ENCODE assay signal across 13 cellular contexts in the genomic region with DNA sequence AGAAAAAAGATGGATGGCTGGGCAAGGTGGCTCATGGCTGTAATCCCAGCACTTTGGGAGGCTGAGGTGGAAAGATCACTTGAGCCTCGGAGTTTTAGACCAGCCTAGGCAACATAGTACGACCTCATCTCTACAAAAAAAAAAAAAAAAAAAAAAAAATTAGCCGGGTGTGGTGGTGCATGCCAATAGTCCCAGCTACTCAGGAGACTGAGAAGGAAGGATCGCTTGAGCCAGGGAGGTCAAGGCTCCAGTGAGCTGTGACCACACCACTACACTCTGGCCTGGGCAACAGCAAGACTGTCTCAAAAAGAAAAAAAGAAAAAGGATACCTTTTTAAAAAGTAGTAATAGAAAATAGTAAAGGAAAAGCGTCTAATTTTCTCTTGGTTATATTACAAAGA. TPM values are rescaled to one million over a fixed set of nuclear protein-coding genes. Genes with fewer than 3 reads are reported as not detected.
DNase-seq lines count a peak whose midpoint lies in the region; ATAC-seq and TF ChIP-seq lines count a peak whose summit lies in the region.
"Had no signal": no experiment of that assay in that cellular context is flagged by ENCODE, and none has a peak within 500 bp of the region (broad histone marks: within the 10 kb centered on the region; RNA-seq: fewer than 3 reads in every experiment).

No MANE protein-coding gene starts in this region.

- no peaks in the 10 kb centered on the region for H3K27me3 ChIP-seq in smooth muscle cell (ENCODE audit: low read depth)
- H3K27me3 ChIP-seq: breast epithelium, esophagus squamous epithelium had no signal

- H3K27ac Mint-ChIP-seq in activated CD4-positive, alpha-beta T cell treated with anti-CD3 and anti-CD28 coated beads for 36 hours = peak overlapping the region; percentile 55
- peak overlapping the region; percentile 23 for H3K27ac Mint-ChIP-seq in chondrocyte (ENCODE audit: unreplicated experiment)
- H3K27ac Mint-ChIP-seq in glutamatergic neuron (ENCODE audit: unreplicated experiment) = no peak overlapping the region
- H3K27ac Mint-ChIP-seq in MCF 10A (ENCODE audit: low read depth, unreplicated experiment) = no peak overlapping the region

- no peak for ATAC-seq in activated CD4-positive, alpha-beta T cell treated with anti-CD3 and anti-CD28 coated beads for 36 hours

- intact Hi-C loops in activated CD4-positive, alpha-beta T cell treated with anti-CD3 and anti-CD28 coated beads for 36 hours (cut with DNase I, micrococcal nuclease) = loop anchor here in 1 of 2 experiments (10.0 kb wide), 1 partner anchor 427 kb away; no protein-coding TSS in a partner anchor
- intact Hi-C loops in MCF 10A (cut with micrococcal nuclease) = no loop called here

- BruUV-seq in MCF 10A (replicated peaks; lab: Mats Ljungman, UMichigan) = no TSS peak

- no peak for DNase-seq in activated CD4-positive, alpha-beta T cell treated with anti-CD3 and anti-CD28 coated beads for 36 hours
- no peak for DNase-seq in activated CD4-positive, alpha-beta T cell treated with anti-CD3 and anti-CD28 coated beads for 1 hour
- DNase-seq in M059J (ENCODE audit: low read depth) (peak; percentile 25), chondrocyte (ENCODE audit: low spot score) (no peak), smooth muscle cell (lab: John Stamatoyannopoulos, UW; ENCODE audit: unreplicated experiment) (no peak), glutamatergic neuron (no peak), MCF 10A (ENCODE audit: unreplicated experiment) (no peak)
- DNase-seq in effector CD4-positive, alpha-beta T cell = no peak
- DNase-seq: esophagus squamous epithelium; NCI-H774; nucleus accumbens; stimulated activated naive CD4-positive, alpha-beta T cell treated with Interleukin-2 at 50 U/mL for 16 hours had no signal

- peak overlapping the region; percentile 63 for H3K27ac ChIP-seq in smooth muscle cell (ENCODE audit: low read depth)

- POLR2A ChIA-PET in activated CD4-positive, alpha-beta T cell treated with anti-CD3 and anti-CD28 coated beads for 36 hours (lab: Charles Lee) = no interaction called here
- POLR2A ChIA-PET in MCF 10A (lab: Yijun Ruan, JAX) = interaction anchor here (0.9 to 2.6 kb wide), 2 partner anchors 18 to 20 kb away, joined by 4 to 15 read pairs; no protein-coding TSS in a partner anchor

- no peak overlapping the region for H3K4me3 ChIP-seq in smooth muscle cell
- H3K4me3 ChIP-seq: breast epithelium had no signal

- no peak overlapping the region for H3K9ac ChIP-seq in smooth muscle cell (ENCODE audit: low read depth)

- H3K4me1 ChIP-seq in smooth muscle cell (ENCODE audit: low read depth) = peaks cover 5% of the 10 kb centered on the region
- H3K4me1 ChIP-seq: breast epithelium had no signal

- H3K36me3 Mint-ChIP-seq in activated CD4-positive, alpha-beta T cell treated with anti-CD3 and anti-CD28 coated beads for 36 hours (ENCODE audit: low read depth) = peaks cover 3% of the 10 kb centered on the region
- no peaks in the 10 kb centered on the region for H3K36me3 Mint-ChIP-seq in chondrocyte (ENCODE audit: low read depth)
- H3K36me3 Mint-ChIP-seq in glutamatergic neuron (ENCODE audit: unreplicated experiment) = no peaks in the 10 kb centered on the region
- H3K36me3 Mint-ChIP-seq in MCF 10A (ENCODE audit: insufficient read depth, unreplicated experiment) = peaks cover 3% of the 10 kb centered on the region

- H3K9me3 Mint-ChIP-seq in activated CD4-positive, alpha-beta T cell treated with anti-CD3 and anti-CD28 coated beads for 36 hours (ENCODE audit: low read depth) = no peaks in the 10 kb centered on the region
- no peaks in the 10 kb centered on the region for H3K9me3 Mint-ChIP-seq in chondrocyte (ENCODE audit: low read depth)
- H3K9me3 Mint-ChIP-seq in glutamatergic neuron (ENCODE audit: unreplicated experiment) = no peaks in the 10 kb centered on the region
- no peaks in the 10 kb centered on the region for H3K9me3 Mint-ChIP-seq in MCF 10A (ENCODE audit: unreplicated experiment)

- peak overlapping the region; percentile 50 for H3K4me3 Mint-ChIP-seq in activated CD4-positive, alpha-beta T cell treated with anti-CD3 and anti-CD28 coated beads for 36 hours
- H3K4me3 Mint-ChIP-seq in chondrocyte (ENCODE audit: unreplicated experiment) (no peak overlapping the region), glutamatergic neuron (ENCODE audit: unreplicated experiment) (no peak overlapping the region), MCF 10A (ENCODE audit: unreplicated experiment) (no peak overlapping the region)

- H4K20me1 ChIP-seq in smooth muscle cell (ENCODE audit: low read depth) = peaks cover 99% of the 10 kb centered on the region

- peaks cover 59% of the 10 kb centered on the region for H3K79me2 ChIP-seq in smooth muscle cell (ENCODE audit: low read depth)

- peaks cover 58% of the 10 kb centered on the region for H3K4me1 Mint-ChIP-seq in activated CD4-positive, alpha-beta T cell treated with anti-CD3 and anti-CD28 coated beads for 36 hours
- peaks cover 55% of the 10 kb centered on the region for H3K4me1 Mint-ChIP-seq in chondrocyte (ENCODE audit: low read depth)
- peaks cover 2% of the 10 kb centered on the region for H3K4me1 Mint-ChIP-seq in glutamatergic neuron (ENCODE audit: low read depth, unreplicated experiment)
- peaks cover 15% of the 10 kb centered on the region for H3K4me1 Mint-ChIP-seq in MCF 10A (ENCODE audit: insufficient read depth, unreplicated experiment)

- no peak for TF ChIP-seq CTCF in chondrocyte (IDR thresholded peaks at IDR 0.05)
- TF ChIP-seq CTCF in smooth muscle cell (IDR thresholded peaks at IDR 0.05; ENCODE audit: borderline replicate concordance, insufficient read depth, poor library complexity, severe bottlenecking) = no peak
- TF ChIP-seq CTCF in glutamatergic neuron (IDR thresholded peaks at IDR 0.05; ENCODE audit: partially characterized antibody, unreplicated experiment) = no peak
- TF ChIP-seq CTCF in MCF 10A (IDR thresholded peaks at IDR 0.05; ENCODE audit: unreplicated experiment) = no peak

- H3K4me2 ChIP-seq in smooth muscle cell = peak overlapping the region; percentile 72

- CTCF ChIA-PET in activated CD4-positive, alpha-beta T cell treated with anti-CD3 and anti-CD28 coated beads for 36 hours (lab: Charles Lee) = interaction anchor here (0.6 to 6.0 kb wide), 6 partner anchors 17 to 49 kb away, joined by 3 to 24 read pairs (median 6); no protein-coding TSS in a partner anchor
- CTCF ChIA-PET in MCF 10A (lab: Yijun Ruan, JAX) = interaction anchor here (0.6 kb wide), 2 partner anchors 15 to 58 kb away, joined by 3 to 4 read pairs; no protein-coding TSS in a partner anchor

- no peak overlapping the region for H2AFZ ChIP-seq in smooth muscle cell (ENCODE audit: low read depth)

- H3K36me3 ChIP-seq in smooth muscle cell (ENCODE audit: low read depth) = no peaks in the 10 kb centered on the region
- H3K36me3 ChIP-seq: breast epithelium, esophagus squamous epithelium had no signal

- 80% methylated on average over 5 of the region's 5 CpGs for WGBS in smooth muscle cell (ENCODE audit: low lambda C conversion rate)

- peaks cover 2% of the 10 kb centered on the region for H3K27me3 Mint-ChIP-seq in activated CD4-positive, alpha-beta T cell treated with anti-CD3 and anti-CD28 coated beads for 36 hours
- no peaks in the 10 kb centered on the region for H3K27me3 Mint-ChIP-seq in chondrocyte (ENCODE audit: low read depth)
- no peaks in the 10 kb centered on the region for H3K27me3 Mint-ChIP-seq in glutamatergic neuron (ENCODE audit: unreplicated experiment)
- H3K27me3 Mint-ChIP-seq in MCF 10A (ENCODE audit: insufficient read depth, unreplicated experiment) = no peaks in the 10 kb centered on the region

- no peaks in the 10 kb centered on the region for H3K9me3 ChIP-seq in smooth muscle cell (replicated peaks; ENCODE audit: low read depth)
- H3K9me3 ChIP-seq: breast epithelium, esophagus squamous epithelium had no signal

- H3F3A ChIP-seq in smooth muscle cell (ENCODE audit: low read depth) = peaks cover 26% of the 10 kb centered on the region

RNA-seq across cellular contexts. Expression of gene ZNF652, which starts 20.7 kb away (rescaled TPM):
- total RNA-seq in activated CD4-positive, alpha-beta T cell treated with anti-CD3 and anti-CD28 coated beads for 36 hours = 1 to 10 TPM; 5.2 to 7.0 TPM
- total RNA-seq in M059J (2014; rRNA removed; shearing (Covaris generic)) = 12.3 and 19.1 TPM in 2 replicates
- 45.0 to 59.3 TPM (median 48.0 TPM) in 3 replicates for total RNA-seq in chondrocyte
- total RNA-seq in smooth muscle cell = 42.5 and 48.8 TPM in 2 replicates
- 18.3 and 27.4 TPM in 2 replicates for polyA plus RNA-seq in smooth muscle cell
- 37.4 TPM for total RNA-seq in glutamatergic neuron (ENCODE audit: unreplicated experiment)
- total RNA-seq in MCF 10A (2022) = 18.8 and 19.6 TPM in 2 replicates

Comparison
In these comparisons a context has a peak if more than half of its experiments do, and no peak if none do; other contexts are left out.
1. H3K27ac Mint-ChIP-seq: peak in activated CD4-positive, alpha-beta T cell treated with anti-CD3 and anti-CD28 coated beads for 36 hours (single experiment) and chondrocyte (single experiment); none in glutamatergic neuron (single experiment) and MCF 10A (single experiment).